Comparison of ENCODE assay signal across 8 cellular contexts in genomic region chr1:9689971-9690381, GRCh38. TPM values are rescaled to one million over a fixed set of nuclear protein-coding genes. Genes with fewer than 3 reads are reported as not detected.
DNase-seq lines count a peak whose midpoint lies in the region; ATAC-seq and TF ChIP-seq lines count a peak whose summit lies in the region.

No MANE protein-coding gene starts in this region.

- no peak for TF ChIP-seq POLR2A in stomach (IDR thresholded peaks at IDR 0.05)

- no peaks in the 10 kb centered on the region for H3K9me3 ChIP-seq in AG04450 (ENCODE audit: control insufficient read depth, insufficient read depth, low read length)
- H3K9me3 ChIP-seq in stomach: no peaks in the 10 kb centered on the region

- H3K4me3 ChIP-seq in AG04450 (ENCODE audit: low read depth, low read length) (peak overlapping the region; percentile 75), kidney epithelial cell (ENCODE audit: low read depth, low read length) (peak overlapping the region; percentile 59), stomach (peak overlapping the region; percentile 76 to 94 (median 79))

- H3K4me3 Mint-ChIP-seq in HFFc6 (peak overlapping the region; percentile 93), brain (peak overlapping the region; percentile 84 to 90 (median 88))

- H3K27ac Mint-ChIP-seq in HFFc6: peak overlapping the region; percentile 85
- peak overlapping the region in 4 of 5 experiments; percentile 20 to 82 (median 75) for H3K27ac Mint-ChIP-seq in brain

- POLR2A ChIA-PET in AG04450 (lab: Yijun Ruan, JAX): no interaction called here

- ATAC-seq in GM18498 (IDR thresholded peaks at IDR 0.05; ENCODE audit: unreplicated experiment): no peak
- ATAC-seq in GM21723 (IDR thresholded peaks at IDR 0.05; ENCODE audit: unreplicated experiment): no peak

- H3K27me3 Mint-ChIP-seq in HFFc6 (ENCODE audit: insufficient read depth) (peaks cover 3% of the 10 kb centered on the region; the same call in 1 of the 2 replicates), brain (peaks cover 57% of the 10 kb centered on the region)

- no peaks in the 10 kb centered on the region for H3K36me3 Mint-ChIP-seq in HFFc6 (ENCODE audit: low read depth)
- H3K36me3 Mint-ChIP-seq in brain: peaks cover 6% of the 10 kb centered on the region

- H3K4me1 ChIP-seq in stomach: peaks cover 33 to 63% (median 38%) of the 10 kb centered on the region in 4 donors

- H3K9me3 Mint-ChIP-seq in HFFc6 (no peaks in the 10 kb centered on the region), brain (peaks cover 0 to 3% (median 0%) of the 10 kb centered on the region in 5 experiments)

- DNase-seq in AG04450 (ENCODE audit: low read depth, low spot score): no peak
- no peak for DNase-seq in HFFc6
- DNase-seq in kidney epithelial cell (ENCODE audit: low read depth): no peak
- DNase-seq in stomach: peak; percentile 30
- no peak for DNase-seq in NOMO-1 treated with dmso at 0.1 percent for 144 hours (lab: John Stamatoyannopoulos, UW; ENCODE audit: unreplicated experiment)

- CTCF ChIA-PET in AG04450 (lab: Charles Lee): interaction anchor here (0.6 to 2.6 kb wide), 4 partner anchors 12 to 199 kb away, joined by 3 to 10 read pairs (median 4); no protein-coding TSS in a partner anchor

- H3K4me1 Mint-ChIP-seq in HFFc6 (ENCODE audit: low read depth): peaks cover 45% of the 10 kb centered on the region
- peaks cover 35% of the 10 kb centered on the region for H3K4me1 Mint-ChIP-seq in brain

- 2 to 14% (median 7%) methylated on average over 22 to 23 of the region's 23 CpGs for WGBS in stomach, 5 donors

- TF ChIP-seq CTCF in AG04450 (IDR thresholded peaks at IDR 0.05; ENCODE audit: low read depth, low read length): peak; percentile 35
- TF ChIP-seq CTCF in HFFc6 (IDR thresholded peaks at IDR 0.05): no peak; the same call in 1 of the 2 replicates
- TF ChIP-seq CTCF in brain (conservative IDR thresholded peaks at IDR 0.05): no peak
- peak; percentile 15 for TF ChIP-seq CTCF in kidney epithelial cell (IDR thresholded peaks at IDR 0.05; ENCODE audit: insufficient read depth, low read length, poor library complexity, severe bottlenecking)
- no peak for TF ChIP-seq CTCF in stomach (IDR thresholded peaks at IDR 0.05)

- intact Hi-C loops in stomach (cut with DNase I; ENCODE audit: low total_unique reads): no loop called here

- H3K36me3 ChIP-seq in kidney epithelial cell (ENCODE audit: control insufficient read depth, insufficient read depth, low read length) (no peaks in the 10 kb centered on the region), stomach (peaks cover 0 to 10% (median 2%) of the 10 kb centered on the region in 4 donors)

- no peaks in the 10 kb centered on the region for H3K27me3 ChIP-seq in AG04450 (ENCODE audit: control insufficient read depth, insufficient read depth, low read length)
- H3K27me3 ChIP-seq in kidney epithelial cell (ENCODE audit: control insufficient read depth, insufficient read depth, low read length): no peaks in the 10 kb centered on the region
- no peaks in the 10 kb centered on the region for H3K27me3 ChIP-seq in stomach

- H3K27ac ChIP-seq in AG04450 (ENCODE audit: low read depth, low read length) (peak overlapping the region; percentile 11), stomach (peak overlapping the region in 4 of 5 donors; percentile 31 to 70 (median 62))

- no peak for TF ChIP-seq EP300 in stomach (IDR thresholded peaks at IDR 0.05)

RNA-seq across cellular contexts. Expression of gene PIK3CD, which starts 38.4 kb away (rescaled TPM):
- polyA plus RNA-seq in AG04450 (2011; rRNA removed): 9.0 and 10.9 TPM in 2 replicates
- polyA minus RNA-seq in AG04450 (2011; rRNA and poly(A)+ RNA removed): 22.7 and 23.5 TPM in 2 replicates
- 10 to 100 TPM in 2 of 6 experiments, 1 to 10 TPM in 4; 7.3 to 14.6 (median 9.2) TPM for total RNA-seq in HFFc6 (2021; fragmentation: NEBNext Ultra II Directional; extraction: Animal tissue kit (Norgen Biotek cat#: 25700))
- 16.3 TPM for polyA plus RNA-seq in brain (ENCODE audit: insufficient read depth, low read depth, low replicate concordance)
- 40.7 and 46.4 TPM in 2 replicates for total RNA-seq in kidney epithelial cell
- 10 to 100 TPM in 2 of 5 donors, 1 to 10 TPM in 3; 5.1 to 74.1 (median 7.8) TPM for total RNA-seq in stomach
- polyA plus RNA-seq in stomach: 1 to 10 TPM; 2.8 to 5.0 (median 2.9) TPM

Comparison
In these comparisons a context has a peak if more than half of its experiments do, and no peak if none do; other contexts are left out.
1. CTCF ChIP-seq: peak in AG04450 (single experiment) and kidney epithelial cell (single experiment); none in HFFc6 (single experiment), brain (0 of 2) and stomach (0 of 7).
2. Peak in every context shown above with its lines, with median percentiles within 50 percentile points of each other: H3K4me3 ChIP-seq.